7 cellular contexts compared by ENCODE assay signal in the genomic region with DNA sequence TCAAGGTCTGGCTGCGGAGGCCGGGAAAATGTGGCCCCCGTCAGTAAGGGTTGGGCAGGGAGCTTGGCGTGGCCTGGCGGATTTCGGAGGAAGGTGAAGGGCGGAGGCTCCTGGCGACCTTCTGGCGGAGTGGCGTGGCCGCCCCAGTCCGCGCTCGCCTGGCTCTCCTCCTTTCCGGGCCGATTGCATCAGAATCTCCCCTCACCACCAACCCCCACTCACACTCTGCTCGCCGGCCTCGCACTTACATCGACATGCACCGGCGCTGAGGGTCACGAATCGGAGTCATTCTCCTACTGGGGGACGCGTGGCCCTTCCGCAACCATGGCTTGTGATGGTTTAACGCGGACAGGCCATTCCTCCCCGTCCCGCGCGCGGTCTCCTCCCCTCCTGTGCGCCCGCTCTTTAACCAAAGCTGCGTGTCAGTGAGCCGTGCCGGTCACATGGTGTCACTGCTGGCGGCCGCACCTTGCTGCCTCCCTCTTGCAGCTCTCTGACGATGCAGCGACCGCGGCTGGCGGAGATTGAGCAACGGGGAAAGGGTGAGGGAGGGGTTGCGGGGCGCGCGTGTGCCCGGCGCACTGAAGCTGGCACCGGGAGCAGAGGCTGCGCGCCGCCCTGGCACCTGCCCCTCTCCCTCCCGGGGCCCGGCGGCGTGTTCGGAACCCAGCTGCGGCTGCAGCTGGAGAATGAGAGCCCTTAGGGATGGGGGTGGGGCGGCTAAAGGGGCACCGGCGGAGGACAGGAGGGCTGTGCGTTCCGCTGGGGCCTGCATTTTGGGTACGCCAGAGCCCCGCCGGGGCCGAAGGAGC. TPM values are rescaled to one million over a fixed set of nuclear protein-coding genes. Genes with fewer than 3 reads are reported as not detected.
DNase-seq lines count a peak whose midpoint lies in the region; ATAC-seq and TF ChIP-seq lines count a peak whose summit lies in the region.

Gene SLC38A1 (minus strand): TSS at position 427 of the 812 bp plus-strand sequence. CDS start 29,243 bp downstream, outside the sequence.

- TF ChIP-seq POLR2A in breast epithelium (IDR thresholded peaks at IDR 0.05) = peak; percentile 92

- intact Hi-C loops in breast epithelium (cut with DNase I; ENCODE audit: low total_unique reads) = loop anchor here (10.0 kb wide), 1 partner anchor 74 kb away; no protein-coding TSS in a partner anchor

- no peaks in the 10 kb centered on the region for H3K9me3 ChIP-seq in breast epithelium

- peak within 1 kb of the TSS; percentile 95 to 97 for H3K27ac ChIP-seq in breast epithelium

- no peaks in the 10 kb centered on the region for H3K36me3 ChIP-seq in breast epithelium

- peak; percentile 73 for ATAC-seq in GM18511 (IDR thresholded peaks at IDR 0.05; ENCODE audit: unreplicated experiment)
- ATAC-seq in HG02970 (IDR thresholded peaks at IDR 0.05; ENCODE audit: low FRiP score, unreplicated experiment) = peak; percentile 57

- H3K4me1 ChIP-seq in breast epithelium = peaks cover 0 to 9% of the 10 kb centered on the region in 2 donors

- no peaks in the 10 kb centered on the region for H3K27me3 ChIP-seq in breast epithelium

- H3K4me3 ChIP-seq in breast epithelium = peak within 1 kb of the TSS; percentile 54 to 77 (median 73)

- DNase-seq in NCI-H1930 (lab: John Stamatoyannopoulos, UW) (peak; percentile 96 to 97), UCSD-AML1 (lab: John Stamatoyannopoulos, UW; ENCODE audit: unreplicated experiment) (peak; percentile 89), breast epithelium (ENCODE audit: low spot score in 2 of 2) (peak; percentile 92 to 93), iris pigment epithelial cell (ENCODE audit: low read depth) (peak; percentile 65)
- peak; percentile 75 for DNase-seq in stimulated activated CD4-positive, alpha-beta T cell treated with anti-CD3 and anti-CD28 coated beads, Interleukin-12 subunit alpha, Interleukin-12 subunit beta, amount 100 ng/mL, for 4 hours

- no peak for TF ChIP-seq CTCF in breast epithelium (IDR thresholded peaks at IDR 0.05)

RNA-seq across cellular contexts. Expression of gene SLC38A1, which starts in this region (rescaled TPM):
- 100 to 1,000 TPM in 2 of 3 donors, 1 to 10 TPM in 1; 7.8 to 219 (median 101) TPM for total RNA-seq in breast epithelium

Comparison
In these comparisons a context has a peak if more than half of its experiments do, and no peak if none do; other contexts are left out.
1. Peak in every context shown above with its lines: DNase-seq, ATAC-seq, H3K4me3 ChIP-seq and H3K27ac ChIP-seq.